Comparison of ENCODE assay signal across 20 cellular contexts in the genomic region with DNA sequence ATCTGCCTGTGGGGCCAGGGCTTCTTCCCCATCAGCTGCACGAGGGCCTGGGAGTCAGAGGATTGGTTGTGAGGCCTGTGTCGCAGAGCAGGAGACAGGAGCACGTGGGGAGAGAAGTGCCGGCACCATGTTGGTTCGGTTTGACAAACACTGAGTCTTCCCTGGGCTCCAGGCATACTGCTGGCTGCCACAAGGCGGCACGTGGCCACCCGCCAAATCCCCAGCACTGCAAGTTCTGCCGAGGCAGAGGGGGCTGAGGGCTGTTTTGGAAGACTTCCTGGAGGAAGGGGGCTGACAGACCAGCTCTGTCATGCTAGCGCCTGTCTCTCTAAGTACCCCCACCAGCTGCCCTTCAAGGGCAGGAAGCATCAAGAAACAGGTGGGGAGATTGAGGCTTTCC. TPM values are rescaled to one million over a fixed set of nuclear protein-coding genes. Genes with fewer than 3 reads are reported as not detected.
DNase-seq lines count a peak whose midpoint lies in the region; ATAC-seq and TF ChIP-seq lines count a peak whose summit lies in the region.
"Had no signal": no experiment of that assay in that cellular context is flagged by ENCODE, and none has a peak within 500 bp of the region (broad histone marks: within the 10 kb centered on the region; RNA-seq: fewer than 3 reads in every experiment).

No MANE protein-coding gene starts in this region.

- in situ Hi-C loops in G401 (cut with HindIII; ENCODE audit: low sequenced_read_pairs), result no loop called here

- no peak for ATAC-seq in GM18873 (IDR thresholded peaks at IDR 0.05; ENCODE audit: low FRiP score, unreplicated experiment)
- ATAC-seq: GM23338 had no signal

- DNase-seq in AG09309 (ENCODE audit: low read depth) (no peak), G401 (ENCODE audit: low spot score) (peak; percentile 33), RPMI8226 (peak; percentile 56), fibroblast of pulmonary artery (ENCODE audit: low read depth) (no peak), CD1c-positive myeloid dendritic cell (ENCODE audit: extremely low spot score) (no peak), NCI-H526 (lab: John Stamatoyannopoulos, UW) (no peak)
- DNase-seq: activated CD4-positive, alpha-beta T cell treated with anti-CD3 and anti-CD28 coated beads, Interleukin-2, amount 50 U/mL, for 4 hours; activated naive CD4-positive, alpha-beta T cell; central memory CD4-positive, alpha-beta T cell; DMS153; effector memory CD4-positive, alpha-beta T cell; mesenchymal stem cell; NCI-H2107; NCI-H774; Peyer's patch; small intestine; stimulated activated CD4-positive, alpha-beta T cell treated with anti-CD3 and anti-CD28 coated beads, Interleukin-4, amount 100 ng/mL, for 1 hour had no signal

- H3K4me3 ChIP-seq in AG09309 (ENCODE audit: control insufficient read depth, low read depth, low read length) (no peak overlapping the region), fibroblast of pulmonary artery (replicated peaks; ENCODE audit: low read depth, low read length) (no peak overlapping the region)
- H3K4me3 ChIP-seq: GM23338, Peyer's patch had no signal

- peak; percentile 31 for TF ChIP-seq CTCF in AG09309 (IDR thresholded peaks at IDR 0.05; ENCODE audit: control insufficient read depth, insufficient read depth, low read depth, low read length, missing control alignments)
- peak; percentile 12 for TF ChIP-seq CTCF in fibroblast of pulmonary artery (IDR thresholded peaks at IDR 0.05; ENCODE audit: low read length, missing control alignments)

RNA-seq across cellular contexts. Expression of a gene that starts 9.5 kb away (rescaled TPM):
- 14.0 and 16.4 TPM in 2 replicates for total RNA-seq in G401 (2014; rRNA removed; shearing (Covaris generic))
- total RNA-seq: natural killer cell treated with Interleukin-12 subunit alpha and Interleukin-12 subunit beta and Interleukin-15 and Interleukin-18, amount 100 ng/mL, for 72 hours had no signal

RNA-seq across cellular contexts. Expression of a gene that starts 13.1 kb away (rescaled TPM):
- total RNA-seq in G401 (2014; rRNA removed; shearing (Covaris generic)), result 91.4 and 132 TPM in 2 replicates

Comparison
In these comparisons a context has a peak if more than half of its experiments do, and no peak if none do; other contexts are left out.
1. DNase-seq: peak in G401 (single experiment) and RPMI8226 (single experiment); none in AG09309 (single experiment), fibroblast of pulmonary artery (single experiment), CD1c-positive myeloid dendritic cell (single experiment) and NCI-H526 (0 of 2).